In the genomic region with DNA sequence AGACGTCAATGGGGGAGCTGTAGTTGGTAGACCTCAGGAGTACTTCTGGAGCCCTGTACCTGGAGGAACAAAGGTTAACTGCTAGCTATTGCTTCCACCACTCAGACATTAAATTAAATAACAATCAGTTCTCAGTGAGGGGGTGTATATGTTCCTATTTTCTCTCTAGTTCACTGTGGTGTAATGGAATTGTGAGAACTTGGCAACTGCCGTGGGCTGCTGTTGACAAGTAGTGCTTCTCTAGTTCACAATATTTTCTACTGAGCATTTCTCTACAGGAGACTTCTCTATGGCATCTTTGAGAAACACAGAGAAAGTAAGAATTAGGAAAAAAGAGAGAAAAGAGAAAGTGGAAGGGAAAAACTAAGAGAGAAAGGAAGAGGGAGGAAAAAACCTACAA, we compare ENCODE assay signal across 35 cellular contexts.
"Had no signal": no experiment of that assay in that cellular context is flagged by ENCODE, and none has a peak within 500 bp of the region (broad histone marks: within the 10 kb centered on the region; RNA-seq: fewer than 3 reads in every experiment).

No MANE protein-coding gene starts in this region.

- H3K27ac Mint-ChIP-seq: activated naive CD4-positive, alpha-beta T cell treated with anti-CD3 and anti-CD28 coated beads for 36 hours; activated naive CD4-positive, alpha-beta T cell treated with anti-CD3 and anti-CD28 coated beads, Interleukin-2, amount 10 ng/mL, durations not matched to agents 7 days and 5 days; activated naive CD4-positive, alpha-beta T cell treated with anti-CD3 and anti-CD28 coated beads, Interleukin-2, amount 50 U/mL, for 24 hours; activated naive CD8-positive, alpha-beta T cell; activated naive CD8-positive, alpha-beta T cell treated with anti-CD3 and anti-CD28 coated beads for 36 hours; activated naive CD8-positive, alpha-beta T cell treated with anti-CD3 and anti-CD28 coated beads, Interleukin-2, amount 10 ng/mL, durations not matched to agents 7 days and 5 days; activated naive CD8-positive, alpha-beta T cell treated with anti-CD3 and anti-CD28 coated beads, Interleukin-2, amount 50 U/mL, for 24 hours; activated T-cell treated with anti-CD3 and anti-CD28 coated beads, Interleukin-2, amount 50 U/mL, for 72 hours; activated T-helper 1 cell treated with anti-CD3 and anti-CD28 coated beads, Interleukin-12 subunit alpha, Interleukin-12 subunit beta, Interleukin-2, Interleukin-4 antibody, amounts not matched to agents 30 ng/mL and 10 ng/mL and 1 ng/mL, durations not matched to agents 14 hours and 24 hours and 36 hours; activated T-helper 17 cell treated with anti-CD3 and anti-CD28 coated beads, Interleukin-2, amount 50 U/mL, for 72 hours; activated T-helper 2 cell treated with anti-CD3 and anti-CD28 coated beads, Interferon-gamma antibody, Interleukin-2, Interleukin-4, amounts not matched to agents 10 μg/mL and 5 μg/mL and 100 μg/mL, durations not matched to agents 14 hours and 24 hours and 36 hours; brain had no signal

- H3K4me1 Mint-ChIP-seq: activated naive CD4-positive, alpha-beta T cell treated with anti-CD3 and anti-CD28 coated beads, Interleukin-2, amount 10 ng/mL, durations not matched to agents 7 days and 5 days; activated T-helper 17 cell treated with anti-CD3 and anti-CD28 coated beads, Interleukin-2, amount 50 U/mL, for 72 hours; brain had no signal

- H3K27ac ChIP-seq: adrenal gland, ascending aorta, body of pancreas, brain microvascular endothelial cell, breast epithelium, cardiac muscle cell had no signal

- H3K4me3 ChIP-seq: adrenal gland, ascending aorta, body of pancreas, breast epithelium, cardiac muscle cell had no signal

- H3K4me1 ChIP-seq: adrenal gland, body of pancreas had no signal

- H3K36me3 ChIP-seq: breast epithelium had no signal

- H3K4me3 Mint-ChIP-seq: activated naive CD4-positive, alpha-beta T cell treated with anti-CD3 and anti-CD28 coated beads for 36 hours; activated naive CD4-positive, alpha-beta T cell treated with anti-CD3 and anti-CD28 coated beads, Interleukin-2, amount 10 ng/mL, durations not matched to agents 7 days and 5 days; activated naive CD4-positive, alpha-beta T cell treated with anti-CD3 and anti-CD28 coated beads, Interleukin-2, amount 50 U/mL, for 24 hours; activated naive CD8-positive, alpha-beta T cell; activated naive CD8-positive, alpha-beta T cell treated with anti-CD3 and anti-CD28 coated beads for 36 hours; activated naive CD8-positive, alpha-beta T cell treated with anti-CD3 and anti-CD28 coated beads, Interleukin-2, amount 10 ng/mL, durations not matched to agents 7 days and 5 days; activated naive CD8-positive, alpha-beta T cell treated with anti-CD3 and anti-CD28 coated beads, Interleukin-2, amount 50 U/mL, for 24 hours; activated T-cell treated with anti-CD3 and anti-CD28 coated beads, Interleukin-2, amount 50 U/mL, for 4 hours; activated T-cell treated with anti-CD3 and anti-CD28 coated beads, Interleukin-2, amount 50 U/mL, for 72 hours; activated T-helper 1 cell treated with anti-CD3 and anti-CD28 coated beads, Interleukin-12 subunit alpha, Interleukin-12 subunit beta, Interleukin-2, Interleukin-4 antibody, amounts not matched to agents 30 ng/mL and 10 ng/mL and 1 ng/mL, durations not matched to agents 14 hours and 24 hours and 36 hours; activated T-helper 17 cell treated with anti-CD3 and anti-CD28 coated beads, Interleukin-2, amount 50 U/mL, for 72 hours; brain; central memory CD8-positive, alpha-beta T cell had no signal

- H3K9me3 Mint-ChIP-seq: activated naive CD4-positive, alpha-beta T cell treated with anti-CD3 and anti-CD28 coated beads for 36 hours; activated naive CD4-positive, alpha-beta T cell treated with anti-CD3 and anti-CD28 coated beads, Interleukin-2, amount 10 ng/mL, durations not matched to agents 7 days and 5 days; activated naive CD4-positive, alpha-beta T cell treated with anti-CD3 and anti-CD28 coated beads, Interleukin-2, amount 50 U/mL, for 24 hours; activated naive CD4-positive, alpha-beta T cell treated with anti-CD3 and anti-CD28 coated beads, Interleukin-2, amount 50 U/mL, for 72 hours; activated naive CD8-positive, alpha-beta T cell treated with anti-CD3 and anti-CD28 coated beads for 36 hours; activated naive CD8-positive, alpha-beta T cell treated with anti-CD3 and anti-CD28 coated beads, Interleukin-2, amount 50 U/mL, for 24 hours; activated T-cell treated with anti-CD3 and anti-CD28 coated beads, Interleukin-2, amount 50 U/mL, for 4 hours; activated T-cell treated with anti-CD3 and anti-CD28 coated beads, Interleukin-2, amount 50 U/mL, for 72 hours; activated T-helper 1 cell treated with anti-CD3 and anti-CD28 coated beads, Interleukin-12 subunit alpha, Interleukin-12 subunit beta, Interleukin-2, Interleukin-4 antibody, amounts not matched to agents 30 ng/mL and 10 ng/mL and 1 ng/mL, durations not matched to agents 14 hours and 24 hours and 36 hours; activated T-helper 17 cell treated with anti-CD3 and anti-CD28 coated beads, Interleukin-2, amount 50 U/mL, for 72 hours; activated T-helper 2 cell treated with anti-CD3 and anti-CD28 coated beads, Interferon-gamma antibody, Interleukin-2, Interleukin-4, amounts not matched to agents 10 μg/mL and 5 μg/mL and 100 μg/mL, durations not matched to agents 14 hours and 24 hours and 36 hours; brain; central memory CD8-positive, alpha-beta T cell had no signal

- H3K9me3 ChIP-seq: adrenal gland, ascending aorta, body of pancreas, breast epithelium had no signal

- H3K27me3 ChIP-seq: adrenal gland, ascending aorta, body of pancreas, brain microvascular endothelial cell, breast epithelium, cardiac muscle cell had no signal

- H3K27me3 Mint-ChIP-seq: activated naive CD4-positive, alpha-beta T cell treated with anti-CD3 and anti-CD28 coated beads, Interleukin-2, amount 10 ng/mL, durations not matched to agents 7 days and 5 days; activated naive CD4-positive, alpha-beta T cell treated with anti-CD3 and anti-CD28 coated beads, Interleukin-2, amount 50 U/mL, for 24 hours; activated naive CD8-positive, alpha-beta T cell; activated naive CD8-positive, alpha-beta T cell treated with anti-CD3 and anti-CD28 coated beads for 36 hours; activated naive CD8-positive, alpha-beta T cell treated with anti-CD3 and anti-CD28 coated beads, Interleukin-2, amount 10 ng/mL, durations not matched to agents 7 days and 5 days; activated naive CD8-positive, alpha-beta T cell treated with anti-CD3 and anti-CD28 coated beads, Interleukin-2, amount 50 U/mL, for 24 hours; activated T-helper 17 cell treated with anti-CD3 and anti-CD28 coated beads, Interleukin-2, amount 50 U/mL, for 72 hours; brain; central memory CD8-positive, alpha-beta T cell had no signal

- DNase-seq: activated effector memory CD4-positive, alpha-beta T cell treated with anti-CD3 and anti-CD28 coated beads, Interleukin-2, amount 50 U/mL, for 16 hours; activated effector memory CD4-positive, alpha-beta T cell treated with Interleukin-2 at 50 U/mL for 16 hours; activated gamma-delta T cell; activated gamma-delta T cell treated with Interleukin-2 at 50 U/mL for 16 hours; activated naive CD4-positive, alpha-beta T cell; activated naive CD4-positive, alpha-beta T cell treated with anti-CD3 and anti-CD28 coated beads for 36 hours; activated naive CD4-positive, alpha-beta T cell treated with anti-CD3 and anti-CD28 coated beads, Interleukin-2, amount 10 ng/mL, durations not matched to agents 7 days and 5 days; activated naive CD4-positive, alpha-beta T cell treated with anti-CD3 and anti-CD28 coated beads, Interleukin-2, amount 50 U/mL, for 16 hours; activated naive CD4-positive, alpha-beta T cell treated with Interleukin-2 at 50 U/mL for 16 hours; activated naive CD8-positive, alpha-beta T cell treated with anti-CD3 and anti-CD28 coated beads for 36 hours; activated naive CD8-positive, alpha-beta T cell treated with anti-CD3 and anti-CD28 coated beads, Interleukin-2, amount 10 ng/mL, durations not matched to agents 7 days and 5 days; activated naive CD8-positive, alpha-beta T cell treated with anti-CD3 and anti-CD28 coated beads, Interleukin-2, amount 50 U/mL, for 24 hours; activated T-cell treated with anti-CD3 and anti-CD28 coated beads, Interleukin-2, amount 50 U/mL, for 1 hour; activated T-cell treated with anti-CD3 and anti-CD28 coated beads, Interleukin-2, amount 50 U/mL, for 4 hours; activated T-cell treated with anti-CD3 and anti-CD28 coated beads, Interleukin-2, amount 50 U/mL, for 48 hours; activated T-cell treated with anti-CD3 and anti-CD28 coated beads, Interleukin-2, amount 50 U/mL, for 72 hours; adrenal gland; amniotic stem cell; aorta; body of pancreas; brain microvascular endothelial cell; caudate nucleus; central memory CD4-positive, alpha-beta T cell; cerebellar nuclear complex had no signal
